Comparison of ENCODE assay signal across 17 cellular contexts in genomic region chr22:46003271-46004091, GRCh38. TPM values are rescaled to one million over a fixed set of nuclear protein-coding genes. Genes with fewer than 3 reads are reported as not detected.
DNase-seq lines count a peak whose midpoint lies in the region; ATAC-seq, FAIRE-seq and TF ChIP-seq lines count a peak whose summit lies in the region.
"Had no signal": no experiment of that assay in that cellular context is flagged by ENCODE, and none has a peak within 500 bp of the region (broad histone marks: within the 10 kb centered on the region; RNA-seq: fewer than 3 reads in every experiment).

No MANE protein-coding gene starts in this region.

- peak overlapping the region; percentile 88 for H3K27ac Mint-ChIP-seq in activated CD8-positive, alpha-beta T cell treated with anti-CD3 and anti-CD28 coated beads, Interleukin-2, amount 10 ng/mL, durations not matched to agents 7 days and 5 days
- H3K27ac Mint-ChIP-seq: activated B cell treated with CpG ODN at 0.5 μM for 24 hours had no signal

- H3K4me1 ChIP-seq in subcutaneous abdominal adipose tissue (ENCODE audit: control insufficient read depth in 5 of 5, insufficient read depth in 5 of 5, low read length in 5 of 5), result peaks cover 22 to 93% (median 85%) of the 10 kb centered on the region in 5 donors

- ATAC-seq in activated CD8-positive, alpha-beta T cell treated with anti-CD3 and anti-CD28 coated beads, Interleukin-2, amount 10 ng/mL, durations not matched to agents 7 days and 5 days, result no peak
- ATAC-seq: foreskin keratinocyte had no signal

- 0 out of 2 replicates have a peak, but pooled peaks have one; percentile 22 for TF ChIP-seq POLR2A in H54 (IDR thresholded peaks at IDR 0.05; ENCODE audit: low read depth, low read length)

- DNase-seq in H54 (ENCODE audit: insufficient read length, low spot score) (peak; percentile 55), islet precursor cell (peak; percentile 52), HT-29 (ENCODE audit: low spot score) (no peak), GM10266 (ENCODE audit: extremely low spot score) (no peak), NCI-H2029 treated with DMSO at 0.1 percent for 48 hours (lab: John Stamatoyannopoulos, UW) (no peak)
- no peak for DNase-seq in activated CD8-positive, alpha-beta T cell treated with anti-CD3 and anti-CD28 coated beads, Interleukin-2, amount 10 ng/mL, durations not matched to agents 7 days and 5 days
- DNase-seq: activated B cell treated with CpG ODN at 0.5 μM for 24 hours; activated CD8-positive, alpha-beta memory T cell treated with anti-CD3 and anti-CD28 coated beads, Interleukin-2, amount 50 U/mL, for 48 hours; anterior cingulate cortex; COR-L47; foreskin keratinocyte; NCI-H2171; NK-92 treated with Interleukin-12 subunit alpha and Interleukin-12 subunit beta, amount 100 ng/mL, for 24 hours; stomach had no signal

- no peak for FAIRE-seq in H54 (lab: Jason Lieb, UNC)

- H3K9me3 ChIP-seq in subcutaneous abdominal adipose tissue (ENCODE audit: control insufficient read depth in 5 of 5, low read length in 5 of 5), result no peaks in the 10 kb centered on the region
- H3K9me3 ChIP-seq: MG63, stomach had no signal

- peaks cover 22% of the 10 kb centered on the region for H3K4me1 Mint-ChIP-seq in activated CD8-positive, alpha-beta T cell treated with anti-CD3 and anti-CD28 coated beads, Interleukin-2, amount 10 ng/mL, durations not matched to agents 7 days and 5 days (ENCODE audit: low read depth)

- H3K36me3 ChIP-seq in subcutaneous abdominal adipose tissue (ENCODE audit: control insufficient read depth in 5 of 5, insufficient read depth in 5 of 5, low read length in 5 of 5), result no peaks in the 10 kb centered on the region
- H3K36me3 ChIP-seq: MG63, stomach had no signal

- peak overlapping the region in 2 of 5 donors; percentile 2 to 48 for H3K9ac ChIP-seq in subcutaneous abdominal adipose tissue (ENCODE audit: low read length in 5 of 5)

- no peaks in the 10 kb centered on the region for H3K9me3 Mint-ChIP-seq in activated CD8-positive, alpha-beta T cell treated with anti-CD3 and anti-CD28 coated beads, Interleukin-2, amount 10 ng/mL, durations not matched to agents 7 days and 5 days (ENCODE audit: insufficient read depth)
- H3K9me3 Mint-ChIP-seq: activated B cell treated with CpG ODN at 0.5 μM for 24 hours had no signal

- CTCF ChIA-PET in activated CD8-positive, alpha-beta T cell treated with anti-CD3 and anti-CD28 coated beads, Interleukin-2, amount 10 ng/mL, durations not matched to agents 7 days and 5 days (lab: Charles Lee), result interaction anchor here (1.0 to 3.9 kb wide), 3 partner anchors 9 to 114 kb away, joined by 3 to 18 read pairs (median 3); no protein-coding TSS in a partner anchor

- POLR2A ChIA-PET in activated CD8-positive, alpha-beta T cell treated with anti-CD3 and anti-CD28 coated beads, Interleukin-2, amount 10 ng/mL, durations not matched to agents 7 days and 5 days (lab: Charles Lee), result no interaction called here

- no peaks in the 10 kb centered on the region for H3K27me3 Mint-ChIP-seq in activated CD8-positive, alpha-beta T cell treated with anti-CD3 and anti-CD28 coated beads, Interleukin-2, amount 10 ng/mL, durations not matched to agents 7 days and 5 days (ENCODE audit: low read depth)
- H3K27me3 Mint-ChIP-seq: activated B cell treated with CpG ODN at 0.5 μM for 24 hours had no signal

- H3K36me3 Mint-ChIP-seq in activated CD8-positive, alpha-beta T cell treated with anti-CD3 and anti-CD28 coated beads, Interleukin-2, amount 10 ng/mL, durations not matched to agents 7 days and 5 days (ENCODE audit: low read depth), result no peaks in the 10 kb centered on the region

- peak overlapping the region; percentile 24 for H3K27ac ChIP-seq in subcutaneous abdominal adipose tissue (ENCODE audit: low read depth, low read length)
- H3K27ac ChIP-seq: foreskin keratinocyte had no signal

- no peaks in the 10 kb centered on the region for H3K27me3 ChIP-seq in subcutaneous abdominal adipose tissue (ENCODE audit: control insufficient read depth in 5 of 5, insufficient read depth in 4 of 5, low read length in 5 of 5)
- H3K27me3 ChIP-seq: dorsolateral prefrontal cortex, foreskin keratinocyte, MG63, stomach had no signal

- no peak for TF ChIP-seq CTCF in GM10266 (IDR thresholded peaks at IDR 0.05; ENCODE audit: control insufficient read depth, insufficient read depth, low read depth, missing control alignments)

- no peak overlapping the region for H3K4me3 Mint-ChIP-seq in activated CD8-positive, alpha-beta T cell treated with anti-CD3 and anti-CD28 coated beads, Interleukin-2, amount 10 ng/mL, durations not matched to agents 7 days and 5 days
- H3K4me3 Mint-ChIP-seq: activated B cell treated with CpG ODN at 0.5 μM for 24 hours had no signal

- H3K4me3 ChIP-seq in subcutaneous abdominal adipose tissue (ENCODE audit: low read depth in 1 of 5, low read length in 5 of 5), result no peak overlapping the region
- H3K4me3 ChIP-seq: dorsolateral prefrontal cortex, MG63, stomach had no signal

RNA-seq across cellular contexts. Expression of gene WNT7B, which starts 26.5 kb away (rescaled TPM):
- total RNA-seq in activated CD8-positive, alpha-beta T cell treated with anti-CD3 and anti-CD28 coated beads, Interleukin-2, amount 10 ng/mL, durations not matched to agents 7 days and 5 days, result not detected
- total RNA-seq in HT-29 (2014; rRNA removed; shearing (Covaris generic)), result 17.4 and 31.4 TPM in 2 replicates
- total RNA-seq: activated B cell treated with CpG ODN at 0.5 μM for 24 hours, stomach had no signal

Comparison
In these comparisons a context has a peak if more than half of its experiments do, and no peak if none do; other contexts are left out.
1. DNase-seq: peak in H54 (single experiment) and islet precursor cell (single experiment); none in activated CD8-positive, alpha-beta T cell treated with anti-CD3 and anti-CD28 coated beads, Interleukin-2, amount 10 ng/mL, durations not matched to agents 7 days and 5 days (single experiment), HT-29 (single experiment), GM10266 (single experiment) and NCI-H2029 treated with DMSO at 0.1 percent for 48 hours (single experiment).
2. RNA of gene WNT7B, which starts 26.5 kb away (total RNA-seq): 17.4 to 31.4 TPM in HT-29; not detected in activated CD8-positive, alpha-beta T cell treated with anti-CD3 and anti-CD28 coated beads, Interleukin-2, amount 10 ng/mL, durations not matched to agents 7 days and 5 days; every median in the first group is over 10 times any median in the second.